ENCODE assay signal across 11 cellular contexts in the genomic region with DNA sequence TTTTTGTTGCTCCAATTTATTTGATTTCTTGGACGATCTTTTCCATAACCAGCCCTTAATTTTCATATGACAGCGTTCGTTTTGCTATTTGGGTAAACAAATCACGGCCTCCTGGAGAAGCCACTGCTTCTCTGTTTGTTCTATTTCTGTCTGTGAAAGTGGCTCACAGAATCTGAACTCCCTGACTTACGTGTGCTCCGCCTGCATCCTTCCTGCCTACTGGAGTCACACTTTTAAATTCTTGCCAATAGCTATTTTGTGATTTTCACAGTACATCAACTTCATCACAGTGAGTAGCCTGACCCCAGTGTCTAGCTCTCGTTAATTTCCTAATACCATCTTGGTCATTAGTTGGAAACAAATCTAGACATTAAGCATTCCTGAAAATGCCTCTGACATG. TPM values are rescaled to one million over a fixed set of nuclear protein-coding genes. Genes with fewer than 3 reads are reported as not detected.
"Had no signal": no experiment of that assay in that cellular context is flagged by ENCODE, and none has a peak within 500 bp of the region (broad histone marks: within the 10 kb centered on the region; RNA-seq: fewer than 3 reads in every experiment).

No MANE protein-coding gene starts in this region.

- H3K9me3 ChIP-seq: HAP-1 had no signal

- H3K4me3 ChIP-seq: GM23248, GM23338, HAP-1 had no signal

- H3K36me3 ChIP-seq: HAP-1 had no signal

- DNase-seq: GM23248, GOT3, H7, H9, HCEC 1CT, HFFc6 had no signal

- H3K9ac ChIP-seq: GM23248 had no signal

- ATAC-seq: GM23338, HCT116 had no signal

- H3K27ac ChIP-seq: GM23248 had no signal

- H3K4me1 ChIP-seq: HAP-1 had no signal

- H3K4me2 ChIP-seq: GM23338 had no signal

RNA-seq across cellular contexts. Expression of gene NPS, which starts 49.0 kb away (rescaled TPM):
- total RNA-seq: GM23248, GM23338, H1, H4, H7, H9, HFFc6 had no signal
- polyA plus RNA-seq: GM23248, GM23338, H1 had no signal
